Comparison of ENCODE assay signal across 1 cellular context in the genomic region with DNA sequence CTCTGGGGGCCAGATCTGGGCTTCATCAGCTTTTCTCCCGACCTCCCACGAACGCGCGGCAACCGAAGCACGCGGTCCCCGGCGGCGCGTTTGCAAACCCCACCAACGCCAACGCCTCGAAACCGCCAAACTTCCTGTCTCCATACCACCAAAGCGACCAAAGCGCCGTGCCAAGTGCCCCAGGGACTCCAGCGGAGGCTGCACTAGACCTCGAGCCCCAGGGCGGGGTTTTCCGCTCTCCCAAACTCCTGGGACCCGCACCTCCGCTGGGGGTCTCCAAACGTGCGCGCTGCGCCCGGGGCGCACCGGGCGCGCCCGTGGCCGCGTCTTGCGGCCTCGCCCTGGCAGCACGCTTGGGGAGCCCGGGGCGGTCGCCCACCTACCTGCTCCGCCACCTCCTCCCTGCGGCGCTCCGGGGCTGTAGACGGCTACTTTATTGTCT.
TF ChIP-seq lines count a peak whose summit lies in the region.

No MANE protein-coding gene starts in this region.

TF ChIP-seq in GM23338, 12 proteins besides CTCF, POLR2A, EP300 and RAD21 (continued from another document):
- TF ChIP-seq, protein P1, sequence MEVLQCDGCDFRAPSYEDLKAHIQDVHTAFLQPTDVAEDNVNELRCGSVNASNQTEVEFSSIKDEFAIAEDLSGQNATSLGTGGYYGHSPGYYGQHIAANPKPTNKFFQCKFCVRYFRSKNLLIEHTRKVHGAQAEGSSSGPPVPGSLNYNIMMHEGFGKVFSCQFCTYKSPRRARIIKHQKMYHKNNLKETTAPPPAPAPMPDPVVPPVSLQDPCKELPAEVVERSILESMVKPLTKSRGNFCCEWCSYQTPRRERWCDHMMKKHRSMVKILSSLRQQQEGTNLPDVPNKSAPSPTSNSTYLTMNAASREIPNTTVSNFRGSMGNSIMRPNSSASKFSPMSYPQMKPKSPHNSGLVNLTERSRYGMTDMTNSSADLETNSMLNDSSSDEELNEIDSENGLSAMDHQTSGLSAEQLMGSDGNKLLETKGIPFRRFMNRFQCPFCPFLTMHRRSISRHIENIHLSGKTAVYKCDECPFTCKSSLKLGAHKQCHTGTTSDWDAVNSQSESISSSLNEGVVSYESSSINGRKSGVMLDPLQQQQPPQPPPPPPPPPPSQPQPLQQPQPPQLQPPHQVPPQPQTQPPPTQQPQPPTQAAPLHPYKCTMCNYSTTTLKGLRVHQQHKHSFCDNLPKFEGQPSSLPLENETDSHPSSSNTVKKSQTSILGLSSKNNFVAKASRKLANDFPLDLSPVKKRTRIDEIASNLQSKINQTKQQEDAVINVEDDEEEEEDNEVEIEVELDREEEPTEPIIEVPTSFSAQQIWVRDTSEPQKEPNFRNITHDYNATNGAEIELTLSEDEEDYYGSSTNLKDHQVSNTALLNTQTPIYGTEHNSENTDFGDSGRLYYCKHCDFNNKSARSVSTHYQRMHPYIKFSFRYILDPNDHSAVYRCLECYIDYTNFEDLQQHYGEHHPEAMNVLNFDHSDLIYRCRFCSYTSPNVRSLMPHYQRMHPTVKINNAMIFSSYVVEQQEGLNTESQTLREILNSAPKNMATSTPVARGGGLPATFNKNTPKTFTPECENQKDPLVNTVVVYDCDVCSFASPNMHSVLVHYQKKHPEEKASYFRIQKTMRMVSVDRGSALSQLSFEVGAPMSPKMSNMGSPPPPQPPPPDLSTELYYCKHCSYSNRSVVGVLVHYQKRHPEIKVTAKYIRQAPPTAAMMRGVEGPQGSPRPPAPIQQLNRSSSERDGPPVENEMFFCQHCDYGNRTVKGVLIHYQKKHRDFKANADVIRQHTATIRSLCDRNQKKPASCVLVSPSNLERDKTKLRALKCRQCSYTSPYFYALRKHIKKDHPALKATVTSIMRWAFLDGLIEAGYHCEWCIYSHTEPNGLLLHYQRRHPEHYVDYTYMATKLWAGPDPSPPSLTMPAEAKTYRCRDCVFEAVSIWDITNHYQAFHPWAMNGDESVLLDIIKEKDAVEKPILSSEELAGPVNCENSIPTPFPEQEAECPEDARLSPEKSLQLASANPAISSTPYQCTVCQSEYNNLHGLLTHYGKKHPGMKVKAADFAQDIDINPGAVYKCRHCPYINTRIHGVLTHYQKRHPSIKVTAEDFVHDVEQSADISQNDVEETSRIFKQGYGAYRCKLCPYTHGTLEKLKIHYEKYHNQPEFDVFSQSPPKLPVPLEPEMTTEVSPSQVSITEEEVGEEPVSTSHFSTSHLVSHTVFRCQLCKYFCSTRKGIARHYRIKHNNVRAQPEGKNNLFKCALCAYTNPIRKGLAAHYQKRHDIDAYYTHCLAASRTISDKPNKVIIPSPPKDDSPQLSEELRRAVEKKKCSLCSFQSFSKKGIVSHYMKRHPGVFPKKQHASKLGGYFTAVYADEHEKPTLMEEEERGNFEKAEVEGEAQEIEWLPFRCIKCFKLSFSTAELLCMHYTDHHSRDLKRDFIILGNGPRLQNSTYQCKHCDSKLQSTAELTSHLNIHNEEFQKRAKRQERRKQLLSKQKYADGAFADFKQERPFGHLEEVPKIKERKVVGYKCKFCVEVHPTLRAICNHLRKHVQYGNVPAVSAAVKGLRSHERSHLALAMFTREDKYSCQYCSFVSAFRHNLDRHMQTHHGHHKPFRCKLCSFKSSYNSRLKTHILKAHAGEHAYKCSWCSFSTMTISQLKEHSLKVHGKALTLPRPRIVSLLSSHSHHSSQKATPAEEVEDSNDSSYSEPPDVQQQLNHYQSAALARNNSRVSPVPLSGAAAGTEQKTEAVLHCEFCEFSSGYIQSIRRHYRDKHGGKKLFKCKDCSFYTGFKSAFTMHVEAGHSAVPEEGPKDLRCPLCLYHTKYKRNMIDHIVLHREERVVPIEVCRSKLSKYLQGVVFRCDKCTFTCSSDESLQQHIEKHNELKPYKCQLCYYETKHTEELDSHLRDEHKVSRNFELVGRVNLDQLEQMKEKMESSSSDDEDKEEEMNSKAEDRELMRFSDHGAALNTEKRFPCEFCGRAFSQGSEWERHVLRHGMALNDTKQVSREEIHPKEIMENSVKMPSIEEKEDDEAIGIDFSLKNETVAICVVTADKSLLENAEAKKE (CRISPR knock-in tag; IDR thresholded peaks at IDR 0.05), result no peak
- TF ChIP-seq STAT1 (IDR thresholded peaks at IDR 0.05; ENCODE audit: unreplicated experiment) (no peak), REST (IDR thresholded peaks at IDR 0.05; ENCODE audit: unreplicated experiment) (no peak)
TF ChIP-seq in GM23338: peak in this region for 0.
